In the genomic region with DNA sequence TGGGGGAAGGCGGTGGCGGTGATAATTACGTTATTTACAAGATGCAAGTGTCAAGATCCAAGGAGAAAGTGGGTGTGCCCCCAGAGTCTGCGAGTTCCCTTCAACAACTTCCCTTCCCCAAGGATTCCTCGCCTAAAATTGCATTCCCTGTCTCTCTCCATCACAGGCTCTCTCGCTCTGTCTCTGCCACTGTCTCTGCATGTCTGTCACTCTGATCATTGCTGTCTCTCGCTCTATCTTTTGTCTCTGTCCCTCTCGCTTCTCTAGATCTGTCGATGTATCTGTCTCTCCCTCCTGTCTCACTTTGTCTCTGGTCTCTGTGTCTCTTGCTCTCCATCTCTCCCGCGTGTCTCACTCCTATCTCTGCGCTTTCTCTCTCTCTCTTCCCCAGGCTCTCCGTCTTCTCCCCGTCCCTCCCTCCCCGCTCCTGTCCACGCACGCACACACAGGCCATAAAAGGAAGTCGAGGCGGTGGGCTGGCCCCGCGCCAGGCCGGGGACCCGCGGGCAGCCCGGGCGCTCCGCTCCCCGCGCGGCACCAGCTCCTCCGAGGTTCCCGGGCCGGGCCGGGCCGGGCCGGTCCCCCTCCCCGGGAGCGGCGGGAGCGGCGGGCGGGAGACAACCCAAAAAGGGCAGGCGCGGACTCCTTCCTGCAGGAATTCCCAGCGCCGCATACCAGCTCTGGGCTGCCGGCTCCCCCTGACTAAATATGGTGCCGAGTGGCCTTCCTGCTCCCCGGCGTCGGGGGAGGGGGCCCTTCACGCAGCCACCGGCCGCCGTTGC, we compare ENCODE assay signal across 1 cellular context.
A peak's percentile ranks its signal among the peaks of the same experiment; 100 is the strongest.
TF ChIP-seq lines count a peak whose summit lies in the region.

No MANE protein-coding gene starts in this region.

TF ChIP-seq in K562, 482 proteins besides CTCF, POLR2A, EP300 and RAD21 (continued from another document):
- TF ChIP-seq PKNOX1 (IDR thresholded peaks at IDR 0.05), result 0 out of 2 replicates have a peak, but pooled peaks have one; percentile 7
- no peak for TF ChIP-seq DDX20 (tag; IDR thresholded peaks at IDR 0.05; ENCODE audit: low read depth)
